In the genomic region with DNA sequence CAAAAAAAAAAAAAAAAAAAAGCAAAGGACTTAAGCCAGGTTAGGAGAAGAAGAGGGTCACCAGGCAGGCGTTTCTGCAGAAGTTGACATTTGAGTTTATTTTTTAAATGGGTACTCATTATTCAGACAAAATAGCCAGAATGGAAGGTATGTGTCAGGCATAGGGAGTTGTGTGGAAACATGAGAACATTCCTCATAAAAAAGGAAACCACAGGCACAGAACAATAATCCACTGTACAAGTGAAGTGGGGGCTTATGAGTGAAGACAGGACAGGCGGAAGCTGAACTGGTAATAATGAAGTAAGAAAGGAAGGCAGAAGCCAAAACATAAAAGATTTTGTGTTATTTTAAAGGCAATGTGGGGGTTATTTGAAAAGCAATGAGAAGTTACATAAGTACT, we compare ENCODE assay signal across 17 cellular contexts.
DNase-seq lines count a peak whose midpoint lies in the region; ATAC-seq and TF ChIP-seq lines count a peak whose summit lies in the region.
"Had no signal": no experiment of that assay in that cellular context is flagged by ENCODE, and none has a peak within 500 bp of the region (broad histone marks: within the 10 kb centered on the region; RNA-seq: fewer than 3 reads in every experiment).

No MANE protein-coding gene starts in this region.

- H2AFZ ChIP-seq in GM23248: no peak overlapping the region

- no peak for TF ChIP-seq CTCF in astrocyte of the spinal cord (IDR thresholded peaks at IDR 0.05; ENCODE audit: low read depth, low read length)
- no peak for TF ChIP-seq CTCF in foreskin fibroblast (IDR thresholded peaks at IDR 0.05; ENCODE audit: low read depth, low read length)

- no peaks in the 10 kb centered on the region for H3K27me3 ChIP-seq in GM23248 (replicated peaks; ENCODE audit: insufficient read depth)

- no peak overlapping the region for H3K27ac ChIP-seq in GM23248
- H3K27ac ChIP-seq: C4-2B had no signal

- H3K4me3 ChIP-seq in GM23248 (no peak overlapping the region), astrocyte of the spinal cord (ENCODE audit: low read depth, low read length) (no peak overlapping the region), foreskin fibroblast (ENCODE audit: low read depth in 1 of 2, low read length in 2 of 2) (no peak overlapping the region)

- no peaks in the 10 kb centered on the region for H3K9me2 ChIP-seq in GM23248 (ENCODE audit: insufficient read depth)
- H3K9me2 ChIP-seq: SK-N-SH had no signal

- in situ Hi-C loops in GM23248 (cut with MboI) (no loop called here), astrocyte of the spinal cord (cut with HindIII; ENCODE audit: low sequenced_read_pairs) (no loop called here)

- H3K9me3 ChIP-seq in GM23248 (ENCODE audit: low read depth): no peaks in the 10 kb centered on the region
- H3K9me3 ChIP-seq: SK-N-SH had no signal

- no peak overlapping the region for H3K9ac ChIP-seq in GM23248
- H3K9ac ChIP-seq: SK-N-SH had no signal

- H3K36me3 ChIP-seq in GM23248 (ENCODE audit: low read depth): no peaks in the 10 kb centered on the region

- peaks cover 68% of the 10 kb centered on the region for H3K79me2 ChIP-seq in GM23248 (ENCODE audit: insufficient read depth)

- H3F3A ChIP-seq in GM23248 (ENCODE audit: insufficient read depth): no peaks in the 10 kb centered on the region

- no peak for ATAC-seq in GM19463 (IDR thresholded peaks at IDR 0.05; ENCODE audit: unreplicated experiment)

- DNase-seq in GM23248 (peak; percentile 23), RPMI7951 (ENCODE audit: low read depth) (peak; percentile 16), astrocyte of the spinal cord (ENCODE audit: low read depth, low spot score) (peak; percentile 46), myocyte (ENCODE audit: low read depth) (peak; percentile 33), foreskin fibroblast (no peak), OCI-M1 (lab: John Stamatoyannopoulos, UW) (no peak), AG08395 (ENCODE audit: low spot score) (no peak)
- DNase-seq: DMS153, H9, Karpas-422, NCI-H1417 treated with DMSO at 0.1 percent for 48 hours, NCI-H2029, NCI-H510A, NCI-H774, SK-N-SH had no signal

- H3K4me2 ChIP-seq in GM23248 (ENCODE audit: unreplicated experiment): no peak overlapping the region
- H3K4me2 ChIP-seq: SK-N-SH had no signal

- no peaks in the 10 kb centered on the region for H4K20me1 ChIP-seq in GM23248 (ENCODE audit: insufficient read depth)

- WGBS in GM23248 (ENCODE audit: low coverage in 1 of 2, low lambda C conversion rate in 2 of 2, missing lambda C conversion rate in 2 of 2), 2 experiments: 73 to 77% methylated on average over 2 of the region's 2 CpGs

- H3K4me1 ChIP-seq in GM23248 (ENCODE audit: insufficient read depth): no peaks in the 10 kb centered on the region

Comparison
In these comparisons a context has a peak if more than half of its experiments do, and no peak if none do; other contexts are left out.
1. DNase-seq: peak in GM23248 (single experiment), RPMI7951 (single experiment), astrocyte of the spinal cord (single experiment) and myocyte (single experiment); none in foreskin fibroblast (0 of 2), OCI-M1 (single experiment) and AG08395 (single experiment).